ENCODE assay signal across 20 cellular contexts in genomic region chr1:5662362-5663126, GRCh38.
"Had no signal": no experiment of that assay in that cellular context is flagged by ENCODE, and none has a peak within 500 bp of the region (broad histone marks: within the 10 kb centered on the region; RNA-seq: fewer than 3 reads in every experiment).

No MANE protein-coding gene starts in this region.

- H3K4me3 ChIP-seq: adrenal gland, colonic mucosa had no signal

- H3K27me3 ChIP-seq: adrenal gland, brain microvascular endothelial cell, colonic mucosa had no signal

- ATAC-seq: activated CD4-positive, alpha-beta T cell treated with anti-CD3 and anti-CD28 coated beads for 36 hours; activated CD8-positive, alpha-beta memory T cell treated with anti-CD3 and anti-CD28 coated beads, Interleukin-2, amount 10 ng/mL, durations not matched to agents 7 days and 5 days; activated CD8-positive, alpha-beta T cell treated with anti-CD3 and anti-CD28 coated beads, Interleukin-2, amount 10 ng/mL, durations not matched to agents 7 days and 5 days; activated naive CD8-positive, alpha-beta T cell treated with anti-CD3 and anti-CD28 coated beads, Interleukin-2, amount 50 U/mL, for 24 hours; esophagus mucosa had no signal

- H3K9me3 ChIP-seq: adrenal gland, colonic mucosa had no signal

- H3K4me1 ChIP-seq: adrenal gland, colonic mucosa had no signal

- H3K27ac ChIP-seq: adrenal gland, brain microvascular endothelial cell, colonic mucosa had no signal

- H3K36me3 ChIP-seq: adrenal gland, brain microvascular endothelial cell, colonic mucosa had no signal

- DNase-seq: activated CD4-positive, alpha-beta memory T cell treated with anti-CD3 and anti-CD28 coated beads for 36 hours; activated CD4-positive, alpha-beta T cell treated with anti-CD3 and anti-CD28 coated beads for 36 hours; activated CD4-positive, alpha-beta T cell treated with anti-CD3 and anti-CD28 coated beads, Interleukin-2, amount 10 ng/mL, durations not matched to agents 24 days and 14 days; activated CD4-positive, CD25-positive, alpha-beta regulatory T cell; activated CD4-positive, CD25-positive, alpha-beta regulatory T cell treated with anti-CD3 and anti-CD28 coated beads, Interleukin-2, amount 50 U/mL, for 72 hours; activated CD8-positive, alpha-beta memory T cell treated with anti-CD3 and anti-CD28 coated beads, Interleukin-2, amount 10 ng/mL, durations not matched to agents 7 days and 5 days; activated CD8-positive, alpha-beta memory T cell treated with anti-CD3 and anti-CD28 coated beads, Interleukin-2, amount 50 U/mL, for 4 hours; activated CD8-positive, alpha-beta T cell treated with anti-CD3 and anti-CD28 coated beads, Interleukin-2, amount 10 ng/mL, durations not matched to agents 7 days and 5 days; activated naive CD4-positive, alpha-beta T cell treated with anti-CD3 and anti-CD28 coated beads for 36 hours; activated naive CD8-positive, alpha-beta T cell treated with anti-CD3 and anti-CD28 coated beads for 36 hours; activated naive CD8-positive, alpha-beta T cell treated with anti-CD3 and anti-CD28 coated beads, Interleukin-2, amount 50 U/mL, for 24 hours; activated T-cell treated with anti-CD3 and anti-CD28 coated beads, Interleukin-2, amount 50 U/mL, for 24 hours; activated T-cell treated with anti-CD3 and anti-CD28 coated beads, Interleukin-2, amount 50 U/mL, for 72 hours; brain microvascular endothelial cell; colonic mucosa; effector CD8-positive, alpha-beta T cell; foreskin fibroblast; T-helper 2 cell had no signal
